8 cellular contexts compared by ENCODE assay signal in genomic region chr10:43396061-43396927, GRCh38. TPM values are rescaled to one million over a fixed set of nuclear protein-coding genes. Genes with fewer than 3 reads are reported as not detected.
A peak's percentile ranks its signal among the peaks of the same experiment; 100 is the strongest.
DNase-seq lines count a peak whose midpoint lies in the region; ATAC-seq and TF ChIP-seq lines count a peak whose summit lies in the region.

No MANE protein-coding gene starts in this region.

- H2AFZ ChIP-seq in OCI-LY3 (ENCODE audit: low read depth, low read length): no peak overlapping the region

- peak overlapping the region; percentile 85 to 100 (median 96) for H3K4me2 ChIP-seq in BLaER1 treated with 17β-estradiol and CSF1 and Interleukin-3, amounts not matched to agents 10 nM and 100 nM
- H3K4me2 ChIP-seq in OCI-LY3 (ENCODE audit: low read length): peak overlapping the region; percentile 84

- no peaks in the 10 kb centered on the region for H3K9me3 Mint-ChIP-seq in activated T-helper 17 cell treated with anti-CD3 and anti-CD28 coated beads, Interleukin-2, amount 50 U/mL, for 72 hours
- H3K9me3 Mint-ChIP-seq in naive B cell: no peaks in the 10 kb centered on the region
- H3K9me3 Mint-ChIP-seq in stimulated activated naive CD8-positive, alpha-beta T cell treated with anti-CD3 and anti-CD28 coated beads, Interleukin-15, Interleukin-2, amounts not matched to agents 100 ng/mL and 50 ng/mL, for 24 hours: no peaks in the 10 kb centered on the region

- H3K27me3 ChIP-seq in BLaER1 treated with 17β-estradiol and CSF1 and Interleukin-3, amounts not matched to agents 10 nM and 100 nM: no peaks in the 10 kb centered on the region
- no peaks in the 10 kb centered on the region for H3K27me3 ChIP-seq in OCI-LY3 (ENCODE audit: low read depth, low read length)

- H3K9ac ChIP-seq in BLaER1 treated with 17β-estradiol and CSF1 and Interleukin-3, amounts not matched to agents 10 nM and 100 nM: peak overlapping the region; percentile 89 to 98 (median 95)
- peak overlapping the region; percentile 99 for H3K9ac ChIP-seq in OCI-LY3 (ENCODE audit: low read length)

- peaks cover 88 to 98% (median 96%) of the 10 kb centered on the region in 11 experiments for H4K20me1 ChIP-seq in BLaER1 treated with 17β-estradiol and CSF1 and Interleukin-3, amounts not matched to agents 10 nM and 100 nM
- peaks cover 57% of the 10 kb centered on the region for H4K20me1 ChIP-seq in OCI-LY3 (ENCODE audit: insufficient read depth, low read length)

- H3K4me1 ChIP-seq in BLaER1 treated with 17β-estradiol and CSF1 and Interleukin-3, amounts not matched to agents 10 nM and 100 nM: peaks cover 67 to 86% (median 79%) of the 10 kb centered on the region in 10 experiments
- peaks cover 46% of the 10 kb centered on the region for H3K4me1 ChIP-seq in OCI-LY3 (ENCODE audit: low read length)

- H3K36me3 Mint-ChIP-seq in activated T-helper 17 cell treated with anti-CD3 and anti-CD28 coated beads, Interleukin-2, amount 50 U/mL, for 72 hours (ENCODE audit: low read depth): peaks cover 99% of the 10 kb centered on the region
- peaks cover 14 to 31% of the 10 kb centered on the region in 2 donors for H3K36me3 Mint-ChIP-seq in naive B cell
- H3K36me3 Mint-ChIP-seq in stimulated activated naive CD8-positive, alpha-beta T cell treated with anti-CD3 and anti-CD28 coated beads, Interleukin-15, Interleukin-2, amounts not matched to agents 100 ng/mL and 50 ng/mL, for 24 hours (ENCODE audit: low read depth): peaks cover 81% of the 10 kb centered on the region

- peaks cover 49 to 88% (median 81%) of the 10 kb centered on the region in 11 experiments for H3K36me3 ChIP-seq in BLaER1 treated with 17β-estradiol and CSF1 and Interleukin-3, amounts not matched to agents 10 nM and 100 nM
- peaks cover 52% of the 10 kb centered on the region for H3K36me3 ChIP-seq in OCI-LY3 (replicated peaks; ENCODE audit: low read depth, low read length)

- DNase-seq in fibroblast of mammary gland (ENCODE audit: low read depth): peak; percentile 54
- peak; percentile 50 for DNase-seq in naive B cell

- peak; percentile 37 for ATAC-seq in GM19395 (IDR thresholded peaks at IDR 0.05; ENCODE audit: unreplicated experiment)
- peak; percentile 37 for ATAC-seq in HG03442 (IDR thresholded peaks at IDR 0.05; ENCODE audit: unreplicated experiment)
- ATAC-seq in activated T-helper 17 cell treated with anti-CD3 and anti-CD28 coated beads, Interleukin-2, amount 50 U/mL, for 72 hours (replicated peaks): peak; percentile 62
- peak; percentile 47 to 49 for ATAC-seq in naive B cell (ENCODE audit: low read depth in 2 of 2)

- H3K4me3 Mint-ChIP-seq in activated T-helper 17 cell treated with anti-CD3 and anti-CD28 coated beads, Interleukin-2, amount 50 U/mL, for 72 hours: peak overlapping the region; percentile 98
- H3K4me3 Mint-ChIP-seq in naive B cell: peak overlapping the region; percentile 83 to 97 (median 93)
- peak overlapping the region; percentile 93 for H3K4me3 Mint-ChIP-seq in stimulated activated naive CD8-positive, alpha-beta T cell treated with anti-CD3 and anti-CD28 coated beads, Interleukin-15, Interleukin-2, amounts not matched to agents 100 ng/mL and 50 ng/mL, for 24 hours

- H3K79me2 ChIP-seq in OCI-LY3 (ENCODE audit: low read length): peaks cover 99% of the 10 kb centered on the region

- TF ChIP-seq CTCF in OCI-LY3 (IDR thresholded peaks at IDR 0.05; ENCODE audit: low read depth, low read length) (no peak), fibroblast of mammary gland (conservative IDR thresholded peaks at IDR 0.05; ENCODE audit: control insufficient read depth, insufficient read depth, low read depth, low read length) (no peak)

- peaks cover 48% of the 10 kb centered on the region for H3K4me1 Mint-ChIP-seq in activated T-helper 17 cell treated with anti-CD3 and anti-CD28 coated beads, Interleukin-2, amount 50 U/mL, for 72 hours
- H3K4me1 Mint-ChIP-seq in naive B cell: peaks cover 55 to 74% (median 63%) of the 10 kb centered on the region in 3 donors
- peaks cover 77% of the 10 kb centered on the region for H3K4me1 Mint-ChIP-seq in stimulated activated naive CD8-positive, alpha-beta T cell treated with anti-CD3 and anti-CD28 coated beads, Interleukin-15, Interleukin-2, amounts not matched to agents 100 ng/mL and 50 ng/mL, for 24 hours (ENCODE audit: low read depth)

- H3K27me3 Mint-ChIP-seq in activated T-helper 17 cell treated with anti-CD3 and anti-CD28 coated beads, Interleukin-2, amount 50 U/mL, for 72 hours: no peaks in the 10 kb centered on the region
- no peaks in the 10 kb centered on the region for H3K27me3 Mint-ChIP-seq in naive B cell
- H3K27me3 Mint-ChIP-seq in stimulated activated naive CD8-positive, alpha-beta T cell treated with anti-CD3 and anti-CD28 coated beads, Interleukin-15, Interleukin-2, amounts not matched to agents 100 ng/mL and 50 ng/mL, for 24 hours: no peaks in the 10 kb centered on the region

- H3K27ac ChIP-seq in BLaER1 treated with 17β-estradiol and CSF1 and Interleukin-3, amounts not matched to agents 10 nM and 100 nM: peak overlapping the region; percentile 89 to 98 (median 96)
- peak overlapping the region; percentile 92 for H3K27ac ChIP-seq in OCI-LY3 (ENCODE audit: low read length)

- H3K9me3 ChIP-seq in BLaER1 treated with 17β-estradiol and CSF1 and Interleukin-3, amounts not matched to agents 10 nM and 100 nM (replicated peaks in 1 of 11): no peaks in the 10 kb centered on the region
- no peaks in the 10 kb centered on the region for H3K9me3 ChIP-seq in OCI-LY3 (ENCODE audit: insufficient read depth, low read length)

- H3K4me3 ChIP-seq in BLaER1 treated with 17β-estradiol and CSF1 and Interleukin-3, amounts not matched to agents 10 nM and 100 nM: peak overlapping the region; percentile 66 to 88 (median 76)
- H3K4me3 ChIP-seq in OCI-LY3 (ENCODE audit: low read length) (peak overlapping the region; percentile 96), fibroblast of mammary gland (ENCODE audit: control insufficient read depth, low read depth, low read length) (peak overlapping the region; percentile 62)

- H3K27ac Mint-ChIP-seq in activated T-helper 17 cell treated with anti-CD3 and anti-CD28 coated beads, Interleukin-2, amount 50 U/mL, for 72 hours: peak overlapping the region; percentile 80
- H3K27ac Mint-ChIP-seq in naive B cell: peak overlapping the region; percentile 94 to 99 (median 96)
- H3K27ac Mint-ChIP-seq in stimulated activated naive CD8-positive, alpha-beta T cell treated with anti-CD3 and anti-CD28 coated beads, Interleukin-15, Interleukin-2, amounts not matched to agents 100 ng/mL and 50 ng/mL, for 24 hours: peak overlapping the region; percentile 92

RNA-seq across cellular contexts. Expression of gene HNRNPF, which starts 12.7 kb away (rescaled TPM):
- total RNA-seq in activated T-helper 17 cell treated with anti-CD3 and anti-CD28 coated beads, Interleukin-2, amount 50 U/mL, for 72 hours: 100 to 1,000 TPM; 306 to 483 TPM
- 100 to 1,000 TPM; 166 to 228 (median 215) TPM for polyA plus RNA-seq in naive B cell (ENCODE audit: low read depth in 6 of 6)

RNA-seq across cellular contexts. Expression of gene FXYD4, which starts 24.9 kb away (rescaled TPM):
- not detected for total RNA-seq in activated T-helper 17 cell treated with anti-CD3 and anti-CD28 coated beads, Interleukin-2, amount 50 U/mL, for 72 hours
- polyA plus RNA-seq in naive B cell (ENCODE audit: low read depth in 6 of 6): not detected

RNA-seq across cellular contexts. Expression of gene ZNF487, which starts 40.6 kb away (rescaled TPM):
- 1 to 10 TPM; 2.5 to 2.9 TPM for total RNA-seq in activated T-helper 17 cell treated with anti-CD3 and anti-CD28 coated beads, Interleukin-2, amount 50 U/mL, for 72 hours
- 10 to 100 TPM in 2 of 6 donors, 1 to 10 TPM in 4; 5.6 to 18.3 (median 9.2) TPM for polyA plus RNA-seq in naive B cell (ENCODE audit: low read depth in 6 of 6)

Comparison
In these comparisons a context has a peak if more than half of its experiments do, and no peak if none do; other contexts are left out.
1. Peak in every context shown above with its lines: DNase-seq, ATAC-seq, H3K4me3 ChIP-seq and H3K27ac ChIP-seq.